ENCODE assay signal across 31 cellular contexts in genomic region chr10:86218842-86219241, GRCh38.
"Had no signal": no experiment of that assay in that cellular context is flagged by ENCODE, and none has a peak within 500 bp of the region (broad histone marks: within the 10 kb centered on the region; RNA-seq: fewer than 3 reads in every experiment).

No MANE protein-coding gene starts in this region.

- H3K36me3 ChIP-seq: ascending aorta, breast epithelium, esophagus muscularis mucosa, gastrocnemius medialis had no signal

- H3K4me3 ChIP-seq: ascending aorta, breast epithelium, esophagus muscularis mucosa, gastrocnemius medialis had no signal

- H3K9me3 Mint-ChIP-seq: activated CD4-positive, alpha-beta memory T cell treated with anti-CD3 and anti-CD28 coated beads for 36 hours; activated CD4-positive, alpha-beta T cell treated with anti-CD3 and anti-CD28 coated beads, Interleukin-2, amount 10 ng/mL, durations not matched to agents 24 days and 14 days; activated naive CD4-positive, alpha-beta T cell treated with anti-CD3 and anti-CD28 coated beads for 36 hours; activated naive CD4-positive, alpha-beta T cell treated with anti-CD3 and anti-CD28 coated beads, Interleukin-2, amount 50 U/mL, for 72 hours; activated naive CD8-positive, alpha-beta T cell treated with anti-CD3 and anti-CD28 coated beads, Interleukin-2, amount 10 ng/mL, durations not matched to agents 7 days and 5 days; activated T-helper 1 cell treated with anti-CD3 and anti-CD28 coated beads, Interleukin-12 subunit alpha, Interleukin-12 subunit beta, Interleukin-2, Interleukin-4 antibody, amounts not matched to agents 30 ng/mL and 10 ng/mL and 1 ng/mL, durations not matched to agents 14 hours and 24 hours and 36 hours; activated T-helper 2 cell treated with anti-CD3 and anti-CD28 coated beads, Interferon-gamma antibody, Interleukin-2, Interleukin-4, amounts not matched to agents 10 μg/mL and 5 μg/mL and 100 μg/mL, durations not matched to agents 14 hours and 24 hours and 36 hours; central memory CD8-positive, alpha-beta T cell; effector memory CD8-positive, alpha-beta T cell had no signal

- FAIRE-seq: colon had no signal

- H3K9me3 ChIP-seq: ascending aorta, breast epithelium, esophagus muscularis mucosa, gastrocnemius medialis had no signal

- H3K27ac Mint-ChIP-seq: activated CD4-positive, alpha-beta memory T cell treated with anti-CD3 and anti-CD28 coated beads for 36 hours; activated CD4-positive, alpha-beta T cell treated with anti-CD3 and anti-CD28 coated beads for 36 hours; activated CD4-positive, alpha-beta T cell treated with anti-CD3 and anti-CD28 coated beads, Interleukin-2, amount 10 ng/mL, durations not matched to agents 24 days and 14 days; activated CD8-positive, alpha-beta memory T cell treated with anti-CD3 and anti-CD28 coated beads, Interleukin-2, amount 10 ng/mL, durations not matched to agents 7 days and 5 days; activated CD8-positive, alpha-beta T cell treated with anti-CD3 and anti-CD28 coated beads, Interleukin-2, amount 10 ng/mL, durations not matched to agents 7 days and 5 days; activated naive CD4-positive, alpha-beta T cell treated with anti-CD3 and anti-CD28 coated beads for 36 hours; activated naive CD8-positive, alpha-beta T cell treated with anti-CD3 and anti-CD28 coated beads, Interleukin-2, amount 10 ng/mL, durations not matched to agents 7 days and 5 days; activated T-helper 1 cell treated with anti-CD3 and anti-CD28 coated beads, Interleukin-12 subunit alpha, Interleukin-12 subunit beta, Interleukin-2, Interleukin-4 antibody, amounts not matched to agents 30 ng/mL and 10 ng/mL and 1 ng/mL, durations not matched to agents 14 hours and 24 hours and 36 hours; activated T-helper 2 cell treated with anti-CD3 and anti-CD28 coated beads, Interferon-gamma antibody, Interleukin-2, Interleukin-4, amounts not matched to agents 10 μg/mL and 5 μg/mL and 100 μg/mL, durations not matched to agents 14 hours and 24 hours and 36 hours had no signal

- H3K4me1 Mint-ChIP-seq: activated CD4-positive, alpha-beta T cell treated with anti-CD3 and anti-CD28 coated beads for 36 hours; activated CD4-positive, alpha-beta T cell treated with anti-CD3 and anti-CD28 coated beads, Interleukin-2, amount 10 ng/mL, durations not matched to agents 24 days and 14 days; activated CD8-positive, alpha-beta memory T cell treated with anti-CD3 and anti-CD28 coated beads, Interleukin-2, amount 10 ng/mL, durations not matched to agents 7 days and 5 days; activated naive CD8-positive, alpha-beta T cell treated with anti-CD3 and anti-CD28 coated beads, Interleukin-2, amount 10 ng/mL, durations not matched to agents 7 days and 5 days; central memory CD8-positive, alpha-beta T cell had no signal

- H3K36me3 Mint-ChIP-seq: activated CD4-positive, alpha-beta memory T cell treated with anti-CD3 and anti-CD28 coated beads for 36 hours; activated CD8-positive, alpha-beta memory T cell treated with anti-CD3 and anti-CD28 coated beads, Interleukin-2, amount 10 ng/mL, durations not matched to agents 7 days and 5 days; activated naive CD4-positive, alpha-beta T cell treated with anti-CD3 and anti-CD28 coated beads, Interleukin-2, amount 50 U/mL, for 72 hours; activated naive CD8-positive, alpha-beta T cell treated with anti-CD3 and anti-CD28 coated beads, Interleukin-2, amount 10 ng/mL, durations not matched to agents 7 days and 5 days; brain had no signal

- H3K4me3 Mint-ChIP-seq: activated CD4-positive, alpha-beta memory T cell treated with anti-CD3 and anti-CD28 coated beads for 36 hours; activated CD4-positive, alpha-beta T cell treated with anti-CD3 and anti-CD28 coated beads for 36 hours; activated CD4-positive, alpha-beta T cell treated with anti-CD3 and anti-CD28 coated beads, Interleukin-2, amount 10 ng/mL, durations not matched to agents 24 days and 14 days; activated CD8-positive, alpha-beta memory T cell treated with anti-CD3 and anti-CD28 coated beads, Interleukin-2, amount 10 ng/mL, durations not matched to agents 7 days and 5 days; activated CD8-positive, alpha-beta T cell treated with anti-CD3 and anti-CD28 coated beads, Interleukin-2, amount 10 ng/mL, durations not matched to agents 7 days and 5 days; activated naive CD4-positive, alpha-beta T cell treated with anti-CD3 and anti-CD28 coated beads for 36 hours; activated naive CD8-positive, alpha-beta T cell treated with anti-CD3 and anti-CD28 coated beads, Interleukin-2, amount 10 ng/mL, durations not matched to agents 7 days and 5 days; activated T-helper 1 cell treated with anti-CD3 and anti-CD28 coated beads, Interleukin-12 subunit alpha, Interleukin-12 subunit beta, Interleukin-2, Interleukin-4 antibody, amounts not matched to agents 30 ng/mL and 10 ng/mL and 1 ng/mL, durations not matched to agents 14 hours and 24 hours and 36 hours; brain; central memory CD8-positive, alpha-beta T cell; effector memory CD8-positive, alpha-beta T cell had no signal

- H3K27ac ChIP-seq: ascending aorta, breast epithelium, esophagus muscularis mucosa, foreskin keratinocyte, gastrocnemius medialis had no signal

- ATAC-seq: activated CD4-positive, alpha-beta T cell treated with anti-CD3 and anti-CD28 coated beads for 36 hours; activated CD8-positive, alpha-beta memory T cell treated with anti-CD3 and anti-CD28 coated beads, Interleukin-2, amount 10 ng/mL, durations not matched to agents 7 days and 5 days; activated CD8-positive, alpha-beta T cell treated with anti-CD3 and anti-CD28 coated beads, Interleukin-2, amount 10 ng/mL, durations not matched to agents 7 days and 5 days; activated naive CD4-positive, alpha-beta T cell treated with anti-CD3 and anti-CD28 coated beads, Interleukin-2, amount 50 U/mL, for 72 hours; effector memory CD8-positive, alpha-beta T cell; foreskin keratinocyte; gastrocnemius medialis had no signal

- H3K4me1 ChIP-seq: ascending aorta, breast epithelium, esophagus muscularis mucosa, foreskin keratinocyte, gastrocnemius medialis had no signal

- DNase-seq: activated CD4-positive, alpha-beta memory T cell treated with anti-CD3 and anti-CD28 coated beads for 36 hours; activated CD4-positive, alpha-beta T cell treated with anti-CD3 and anti-CD28 coated beads for 36 hours; activated CD4-positive, alpha-beta T cell treated with anti-CD3 and anti-CD28 coated beads, Interleukin-2, amount 10 ng/mL, durations not matched to agents 24 days and 14 days; activated CD4-positive, CD25-positive, alpha-beta regulatory T cell; activated CD4-positive, CD25-positive, alpha-beta regulatory T cell treated with anti-CD3 and anti-CD28 coated beads, Interleukin-2, amount 50 U/mL, for 72 hours; activated CD8-positive, alpha-beta memory T cell treated with anti-CD3 and anti-CD28 coated beads, Interleukin-2, amount 10 ng/mL, durations not matched to agents 7 days and 5 days; activated CD8-positive, alpha-beta memory T cell treated with anti-CD3 and anti-CD28 coated beads, Interleukin-2, amount 50 U/mL, for 4 hours; activated CD8-positive, alpha-beta T cell treated with anti-CD3 and anti-CD28 coated beads, Interleukin-2, amount 10 ng/mL, durations not matched to agents 7 days and 5 days; activated effector memory CD4-positive, alpha-beta T cell treated with anti-CD3 and anti-CD28 coated beads, Interleukin-2, amount 50 U/mL, for 16 hours; activated naive CD4-positive, alpha-beta T cell treated with anti-CD3 and anti-CD28 coated beads for 36 hours; activated naive CD8-positive, alpha-beta T cell treated with anti-CD3 and anti-CD28 coated beads, Interleukin-2, amount 10 ng/mL, durations not matched to agents 7 days and 5 days; activated T-cell treated with anti-CD3 and anti-CD28 coated beads, Interleukin-2, amount 50 U/mL, for 1 hour; activated T-cell treated with anti-CD3 and anti-CD28 coated beads, Interleukin-2, amount 50 U/mL, for 48 hours; cortex of kidney; dermis blood vessel endothelial cell; effector CD4-positive, alpha-beta T cell; effector memory CD8-positive, alpha-beta T cell; erythroblast; foreskin keratinocyte; gastrocnemius medialis; glutamatergic neuron; T-helper 2 cell had no signal

- H3K27me3 Mint-ChIP-seq: activated CD4-positive, alpha-beta memory T cell treated with anti-CD3 and anti-CD28 coated beads for 36 hours; activated CD4-positive, alpha-beta T cell treated with anti-CD3 and anti-CD28 coated beads for 36 hours; activated CD4-positive, alpha-beta T cell treated with anti-CD3 and anti-CD28 coated beads, Interleukin-2, amount 10 ng/mL, durations not matched to agents 24 days and 14 days; activated CD8-positive, alpha-beta memory T cell treated with anti-CD3 and anti-CD28 coated beads, Interleukin-2, amount 10 ng/mL, durations not matched to agents 7 days and 5 days; activated naive CD8-positive, alpha-beta T cell treated with anti-CD3 and anti-CD28 coated beads, Interleukin-2, amount 10 ng/mL, durations not matched to agents 7 days and 5 days had no signal
